ENCODE assay signal across 1 cellular context in genomic region chr2:26438926-26439325, GRCh38.
TF ChIP-seq lines count a peak whose summit lies in the region.

No MANE protein-coding gene starts in this region.

TF ChIP-seq in H1, 55 proteins besides CTCF, POLR2A, EP300 and RAD21:
- no peak for TF ChIP-seq HDAC6 (IDR thresholded peaks at IDR 0.05; ENCODE audit: low read depth, low read length)
- no peak for TF ChIP-seq JUN (IDR thresholded peaks at IDR 0.05; ENCODE audit: low read depth, low read length)
- no peak for TF ChIP-seq TCF12 (IDR thresholded peaks at IDR 0.05; ENCODE audit: low read depth, low read length)
- no peak for TF ChIP-seq CHD1 (IDR thresholded peaks at IDR 0.05; ENCODE audit: low read depth, low read length)
- TF ChIP-seq CEBPB (IDR thresholded peaks at IDR 0.05; ENCODE audit: low read depth, low read length): no peak
- no peak for TF ChIP-seq CHD2 (IDR thresholded peaks at IDR 0.05; ENCODE audit: low read length)
- TF ChIP-seq POU5F1 (IDR thresholded peaks at IDR 0.05; ENCODE audit: low read depth, low read length): no peak
- TF ChIP-seq NRF1 (IDR thresholded peaks at IDR 0.05; ENCODE audit: low read depth, low read length): no peak
- TF ChIP-seq SAP30 (IDR thresholded peaks at IDR 0.05; ENCODE audit: insufficient read depth, insufficient replicate concordance, low read length): no peak
- TF ChIP-seq KDM1A (IDR thresholded peaks at IDR 0.05; ENCODE audit: borderline replicate concordance, low read length): no peak
- no peak for TF ChIP-seq YY1 (IDR thresholded peaks at IDR 0.05; ENCODE audit: low read depth, low read length)
- TF ChIP-seq SP4 (IDR thresholded peaks at IDR 0.05; ENCODE audit: low read length): no peak
